1 cellular context compared by ENCODE assay signal in genomic region chr6:951782-952181, GRCh38.
TF ChIP-seq lines count a peak whose summit lies in the region.

No MANE protein-coding gene starts in this region.

TF ChIP-seq in IMR-90, 13 proteins besides CTCF, POLR2A, EP300 and RAD21 (continued from another document):
- TF ChIP-seq USF2 (IDR thresholded peaks at IDR 0.05; ENCODE audit: low read depth, low read length) (no peak), CEBPB (IDR thresholded peaks at IDR 0.05; ENCODE audit: low read depth, low read length) (no peak), MAFK (IDR thresholded peaks at IDR 0.05; ENCODE audit: low read depth, low read length) (no peak), MAZ (IDR thresholded peaks at IDR 0.05; ENCODE audit: borderline replicate concordance, low read depth, low read length) (no peak)
